In genomic region chr19:34135401-34135800, GRCh38 we compare ENCODE assay signal across 10 cellular contexts. TPM values are rescaled to one million over a fixed set of nuclear protein-coding genes. Genes with fewer than 3 reads are reported as not detected.
DNase-seq lines count a peak whose midpoint lies in the region; ATAC-seq and TF ChIP-seq lines count a peak whose summit lies in the region.
"Had no signal": no experiment of that assay in that cellular context is flagged by ENCODE, and none has a peak within 500 bp of the region (broad histone marks: within the 10 kb centered on the region; RNA-seq: fewer than 3 reads in every experiment).

No MANE protein-coding gene starts in this region.

- intact Hi-C loops in CD8-positive, alpha-beta T cell (cut with DNase I, micrococcal nuclease) = loop anchor here (2.0 to 10.0 kb wide), 4 partner anchors 37 to 1551 kb away; partner anchors contain the start of genes LSM14A (in 1 of the 2) and PDCD5 (in 1 of the 2)
- intact Hi-C loops in natural killer cell (cut with micrococcal nuclease) = no loop called here

- H3K36me3 Mint-ChIP-seq in CD8-positive, alpha-beta T cell = peaks cover 3% of the 10 kb centered on the region
- H3K36me3 Mint-ChIP-seq in activated naive CD8-positive, alpha-beta T cell treated with anti-CD3 and anti-CD28 coated beads for 36 hours = peaks cover 2% of the 10 kb centered on the region
- no peaks in the 10 kb centered on the region for H3K36me3 Mint-ChIP-seq in natural killer cell

- no peak overlapping the region for H3K27ac Mint-ChIP-seq in CD8-positive, alpha-beta T cell
- H3K27ac Mint-ChIP-seq in activated naive CD8-positive, alpha-beta T cell treated with anti-CD3 and anti-CD28 coated beads for 36 hours = peak overlapping the region; percentile 94
- H3K27ac Mint-ChIP-seq in natural killer cell = peak overlapping the region; percentile 81 to 95

- H3K27me3 Mint-ChIP-seq in CD8-positive, alpha-beta T cell (ENCODE audit: low read depth) = no peaks in the 10 kb centered on the region
- H3K27me3 Mint-ChIP-seq in activated naive CD8-positive, alpha-beta T cell treated with anti-CD3 and anti-CD28 coated beads for 36 hours = no peaks in the 10 kb centered on the region
- H3K27me3 Mint-ChIP-seq in natural killer cell (ENCODE audit: low read depth in 2 of 2) = no peaks in the 10 kb centered on the region

- H3K27me3 ChIP-seq in CD8-positive, alpha-beta T cell (ENCODE audit: insufficient read depth, low read length) = no peaks in the 10 kb centered on the region
- H3K27me3 ChIP-seq: dorsolateral prefrontal cortex, SJCRH30 had no signal

- no peaks in the 10 kb centered on the region for H3K9me3 Mint-ChIP-seq in CD8-positive, alpha-beta T cell
- no peaks in the 10 kb centered on the region for H3K9me3 Mint-ChIP-seq in activated naive CD8-positive, alpha-beta T cell treated with anti-CD3 and anti-CD28 coated beads for 36 hours
- H3K9me3 Mint-ChIP-seq in natural killer cell = no peaks in the 10 kb centered on the region

- no peaks in the 10 kb centered on the region for H3K36me3 ChIP-seq in CD8-positive, alpha-beta T cell (ENCODE audit: insufficient read depth, low read length)
- H3K36me3 ChIP-seq: SJCRH30 had no signal

- H3K9me3 ChIP-seq in CD8-positive, alpha-beta T cell (ENCODE audit: low read length) = no peaks in the 10 kb centered on the region

- H3K4me3 Mint-ChIP-seq in CD8-positive, alpha-beta T cell = peak overlapping the region; percentile 90
- peak overlapping the region; percentile 92 for H3K4me3 Mint-ChIP-seq in activated naive CD8-positive, alpha-beta T cell treated with anti-CD3 and anti-CD28 coated beads for 36 hours
- peak overlapping the region; percentile 92 for H3K4me3 Mint-ChIP-seq in natural killer cell

- DNase-seq in CD8-positive, alpha-beta T cell = no peak
- peak; percentile 5 for DNase-seq in HK-2 (ENCODE audit: unreplicated experiment)
- DNase-seq in activated naive CD8-positive, alpha-beta T cell treated with anti-CD3 and anti-CD28 coated beads for 36 hours = no peak
- no peak for DNase-seq in natural killer cell
- no peak for DNase-seq in NCI-H526 treated with DMSO at 0.1 percent for 48 hours (lab: John Stamatoyannopoulos, UW)
- no peak for DNase-seq in NCI-H2227 (lab: John Stamatoyannopoulos, UW; ENCODE audit: unreplicated experiment)
- no peak for DNase-seq in central memory CD4-positive, alpha-beta T cell
- DNase-seq in GM10248 (ENCODE audit: extremely low spot score) = no peak
- DNase-seq: SJCRH30 had no signal

- H3K4me3 ChIP-seq in CD8-positive, alpha-beta T cell (ENCODE audit: low read depth, low read length) = peak overlapping the region; percentile 89

- POLR2A ChIA-PET in CD8-positive, alpha-beta T cell (lab: Charles Lee) = interaction anchor here (0.7 to 1.9 kb wide), 2 partner anchors 37 to 131 kb away, joined by 3 to 13 read pairs; partner anchors contain the start of gene LSM14A
- POLR2A ChIA-PET in GM10248 (lab: Yijun Ruan, JAX) = no interaction called here

- CTCF ChIA-PET in CD8-positive, alpha-beta T cell (lab: Charles Lee) = interaction anchor here (1.4 to 2.1 kb wide), 2 partner anchors 10 to 94 kb away, joined by 5 to 7 read pairs; no protein-coding TSS in a partner anchor
- CTCF ChIA-PET in GM10248 (lab: Yijun Ruan, JAX) = interaction anchor here (1.5 to 2.3 kb wide), 2 partner anchors 10 kb away, joined by 4 to 5 read pairs; no protein-coding TSS in a partner anchor

- ATAC-seq in CD8-positive, alpha-beta T cell = no peak
- no peak for ATAC-seq in natural killer cell

- no peak overlapping the region for H3K27ac ChIP-seq in CD8-positive, alpha-beta T cell (ENCODE audit: low read depth, low read length)

- H3K4me1 ChIP-seq in CD8-positive, alpha-beta T cell (ENCODE audit: insufficient read depth, low read length) = peaks cover 7% of the 10 kb centered on the region
- H3K4me1 ChIP-seq: SJCRH30 had no signal

- TF ChIP-seq CTCF in CD8-positive, alpha-beta T cell (IDR thresholded peaks at IDR 0.05) = no peak
- TF ChIP-seq CTCF in natural killer cell (IDR thresholded peaks at IDR 0.05) = no peak
- no peak for TF ChIP-seq CTCF in GM10248 (IDR thresholded peaks at IDR 0.05; ENCODE audit: control extremely low read depth, extremely low read depth, low read depth, missing control alignments)

- peaks cover 11% of the 10 kb centered on the region for H3K4me1 Mint-ChIP-seq in CD8-positive, alpha-beta T cell (ENCODE audit: low read depth)
- H3K4me1 Mint-ChIP-seq in activated naive CD8-positive, alpha-beta T cell treated with anti-CD3 and anti-CD28 coated beads for 36 hours = peaks cover 10% of the 10 kb centered on the region
- H3K4me1 Mint-ChIP-seq in natural killer cell = peaks cover 0 to 12% of the 10 kb centered on the region in 2 donors

RNA-seq across cellular contexts. Expression of gene LSM14A, which starts 36.9 kb away (rescaled TPM):
- 100 to 1,000 TPM; 233 to 246 TPM for total RNA-seq in CD8-positive, alpha-beta T cell
- total RNA-seq in activated naive CD8-positive, alpha-beta T cell treated with anti-CD3 and anti-CD28 coated beads for 36 hours = 100 to 1,000 TPM; 102 to 118 TPM
- 100 to 1,000 TPM; 201 to 246 (median 202) TPM for total RNA-seq in natural killer cell
